In genomic region chr14:99517046-99517642, GRCh38 we compare ENCODE assay signal across 1 cellular context.
TF ChIP-seq lines count a peak whose summit lies in the region.

No MANE protein-coding gene starts in this region.

TF ChIP-seq in H1, 55 proteins besides CTCF, POLR2A, EP300 and RAD21:
- TF ChIP-seq SIRT6 (IDR thresholded peaks at IDR 0.05; ENCODE audit: low read length) (no peak), RFX5 (IDR thresholded peaks at IDR 0.05; ENCODE audit: borderline replicate concordance, low read depth, low read length) (no peak), ATF2 (IDR thresholded peaks at IDR 0.05; ENCODE audit: low read length) (no peak), MAX (IDR thresholded peaks at IDR 0.05) (no peak), USF2 (IDR thresholded peaks at IDR 0.05; ENCODE audit: low read length) (no peak), BCL11A (IDR thresholded peaks at IDR 0.05; ENCODE audit: low read depth in 2 of 2, low read length in 2 of 2) (no peak), JUND (IDR thresholded peaks at IDR 0.05; ENCODE audit: low read length) (no peak), CEBPB (IDR thresholded peaks at IDR 0.05; ENCODE audit: low read depth, low read length) (no peak), JUN (IDR thresholded peaks at IDR 0.05; ENCODE audit: low read depth, low read length) (no peak), EZH2 (IDR thresholded peaks at IDR 0.05; ENCODE audit: low read depth, low read length, severe bottlenecking) (no peak), RNF2 (IDR thresholded peaks at IDR 0.05; ENCODE audit: borderline replicate concordance, low read depth, low read length, missing control alignments, poor library complexity, severe bottlenecking) (no peak), YY1 (IDR thresholded peaks at IDR 0.05; ENCODE audit: low read depth, low read length) (no peak), RXRA (IDR thresholded peaks at IDR 0.05; ENCODE audit: insufficient read depth, low read depth, low read length) (no peak), CBX8 (IDR thresholded peaks at IDR 0.05; ENCODE audit: borderline replicate concordance, low read depth, low read length) (no peak), CTBP2 (IDR thresholded peaks at IDR 0.05; ENCODE audit: borderline replicate concordance, insufficient read depth, insufficient read length, low read length) (no peak), POU5F1 (IDR thresholded peaks at IDR 0.05; ENCODE audit: low read depth, low read length) (no peak), GTF2F1 (IDR thresholded peaks at IDR 0.05; ENCODE audit: borderline replicate concordance, low read depth, low read length) (no peak), SIX5 (IDR thresholded peaks at IDR 0.05; ENCODE audit: low read depth, low read length) (no peak), CBX5 (IDR thresholded peaks at IDR 0.05; ENCODE audit: low read depth, low read length) (no peak)
